In genomic region chr12:47881826-47882427, GRCh38 we compare ENCODE assay signal across 8 cellular contexts. TPM values are rescaled to one million over a fixed set of nuclear protein-coding genes. Genes with fewer than 3 reads are reported as not detected.
DNase-seq lines count a peak whose midpoint lies in the region; ATAC-seq and TF ChIP-seq lines count a peak whose summit lies in the region.

No MANE protein-coding gene starts in this region.

- peaks cover 8% of the 10 kb centered on the region for H3K4me1 Mint-ChIP-seq in WTC11

- H3K9me3 ChIP-seq in Peyer's patch (no peaks in the 10 kb centered on the region), sigmoid colon (no peaks in the 10 kb centered on the region)

- H3K27ac Mint-ChIP-seq in WTC11 = no peak overlapping the region

- no peaks in the 10 kb centered on the region for H3K36me3 Mint-ChIP-seq in WTC11

- TF ChIP-seq POLR2A in Peyer's patch (IDR thresholded peaks at IDR 0.05) = peak in 1 of 2 donors; percentile 10
- no peak for TF ChIP-seq POLR2A in sigmoid colon (IDR thresholded peaks at IDR 0.05)

- 63 to 65% methylated on average over 8 of the region's 8 CpGs for WGBS in sigmoid colon, 2 donors

- H3K27me3 ChIP-seq in Peyer's patch = no peaks in the 10 kb centered on the region
- no peaks in the 10 kb centered on the region for H3K27me3 ChIP-seq in sigmoid colon

- no peaks in the 10 kb centered on the region; the same call in 1 of the 2 replicates for H3K27me3 Mint-ChIP-seq in WTC11 (ENCODE audit: low read depth)

- POLR2A ChIA-PET in WTC11 (lab: Charles Lee) = no interaction called here

- peaks cover 0 to 32% (median 0%) of the 10 kb centered on the region in 3 donors for H3K36me3 ChIP-seq in Peyer's patch
- H3K36me3 ChIP-seq in sigmoid colon = no peaks in the 10 kb centered on the region

- intact Hi-C loops in sigmoid colon (cut with DNase I) = no loop called here

- H3K9me3 Mint-ChIP-seq in WTC11 = no peaks in the 10 kb centered on the region

- no peak overlapping the region for H3K4me3 Mint-ChIP-seq in WTC11

- peak overlapping the region in 2 of 4 donors; percentile 32 for H3K4me3 ChIP-seq in Peyer's patch
- H3K4me3 ChIP-seq in epithelial cell of esophagus (ENCODE audit: low read length) = no peak overlapping the region
- H3K4me3 ChIP-seq in sigmoid colon = no peak overlapping the region

- no peak for TF ChIP-seq EP300 in sigmoid colon (IDR thresholded peaks at IDR 0.05)

- no peak for ATAC-seq in GM21447 (IDR thresholded peaks at IDR 0.05; ENCODE audit: unreplicated experiment)
- ATAC-seq in WTC11 = no peak

- CTCF ChIA-PET in WTC11 (lab: Charles Lee) = interaction anchor here (1.5 to 5.2 kb wide), 2 partner anchors 23 to 123 kb away, joined by 3 to 23 read pairs; partner anchors contain the start of genes RAPGEF3 and VDR

- TF ChIP-seq CTCF in Peyer's patch (IDR thresholded peaks at IDR 0.05) (no peak), epithelial cell of esophagus (IDR thresholded peaks at IDR 0.05; ENCODE audit: insufficient read depth, low read depth, low read length, missing control alignments) (no peak), sigmoid colon (IDR thresholded peaks at IDR 0.05) (no peak), WTC11 (IDR thresholded peaks at IDR 0.05) (no peak)

- peak overlapping the region; percentile 14 to 91 (median 74) for H3K27ac ChIP-seq in Peyer's patch
- H3K27ac ChIP-seq in sigmoid colon = peak overlapping the region in 1 of 4 donors; percentile 28

- H3K4me1 ChIP-seq in Peyer's patch (peaks cover 6 to 50% (median 15%) of the 10 kb centered on the region in 4 donors), sigmoid colon (no peaks in the 10 kb centered on the region)

- peak; percentile 92 for DNase-seq in GM03348 (ENCODE audit: low spot score)
- peak in 2 of 3 donors; percentile 68 to 78 for DNase-seq in Peyer's patch
- peak; percentile 62 for DNase-seq in epithelial cell of esophagus (ENCODE audit: low read depth)
- DNase-seq in sigmoid colon = peak; percentile 74
- no peak for DNase-seq in HPDE6-E6E7 (ENCODE audit: extremely low spot score)
- DNase-seq in middle frontal gyrus (ENCODE audit: extremely low spot score, low spot score) = no peak
- no peak for DNase-seq in WTC11 (ENCODE audit: low spot score)

TF ChIP-seq in WTC11, 78 proteins besides CTCF, POLR2A, EP300 and RAD21:
- TF ChIP-seq ZBTB21 (CRISPR knock-in tag; IDR thresholded peaks at IDR 0.05; ENCODE audit: borderline replicate concordance) (no peak), ESRRA (CRISPR knock-in tag; IDR thresholded peaks at IDR 0.05; ENCODE audit: borderline replicate concordance) (no peak)

RNA-seq across cellular contexts. Expression of gene VDR, which starts 22.9 kb away (rescaled TPM):
- total RNA-seq in Peyer's patch (100 to 1,000 TPM in 3 of 4 donors, 10 to 100 TPM in 1; 75.1 to 193 (median 156) TPM), sigmoid colon (1 to 10 TPM in 3 of 4 donors, under 1 TPM in 1; 0.71 to 2.5 (median 1.5) TPM), WTC11 (2021) (0.76 to 1.3 TPM (median 0.76 TPM) in 3 replicates)
- polyA plus RNA-seq in sigmoid colon = 10 to 100 TPM; 36.0 to 69.1 (median 60.5) TPM

Comparison
In these comparisons a context has a peak if more than half of its experiments do, and no peak if none do; other contexts are left out.
1. DNase-seq: peak in GM03348 (single experiment), Peyer's patch (2 of 3), epithelial cell of esophagus (single experiment) and sigmoid colon (single experiment); none in HPDE6-E6E7 (single experiment), middle frontal gyrus (single experiment) and WTC11 (single experiment).
2. RNA of gene VDR, which starts 22.9 kb away (total RNA-seq): 75.1 to 193 TPM in Peyer's patch; 0.71 to 2.5 TPM in sigmoid colon and 0.76 to 1.3 TPM in WTC11; every median in the first group is over 10 times any median in the second.